17 cellular contexts compared by ENCODE assay signal in the genomic region with DNA sequence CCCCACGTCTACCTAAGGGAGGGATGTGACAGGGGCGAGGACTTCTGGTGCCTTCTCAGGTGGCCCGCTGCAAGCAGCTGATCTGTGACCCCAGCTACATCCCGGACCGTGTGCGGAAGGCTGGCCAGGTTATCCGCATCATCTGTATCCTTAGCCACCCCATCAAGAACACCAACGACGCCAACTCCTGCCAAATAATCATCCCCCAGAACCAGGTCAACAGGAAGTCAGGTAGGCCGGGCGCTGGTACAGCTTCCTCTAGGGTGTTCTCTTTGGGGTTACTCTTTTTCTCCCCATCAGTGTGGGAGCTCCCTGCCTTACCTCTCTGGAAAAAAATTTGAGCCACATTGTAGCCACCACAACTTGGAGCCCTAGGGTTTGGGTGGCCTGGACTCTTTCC. TPM values are rescaled to one million over a fixed set of nuclear protein-coding genes. Genes with fewer than 3 reads are reported as not detected.
A peak's percentile ranks its signal among the peaks of the same experiment; 100 is the strongest.
DNase-seq lines count a peak whose midpoint lies in the region; TF ChIP-seq lines count a peak whose summit lies in the region.
"Had no signal": no experiment of that assay in that cellular context is flagged by ENCODE, and none has a peak within 500 bp of the region (broad histone marks: within the 10 kb centered on the region; RNA-seq: fewer than 3 reads in every experiment).

No MANE protein-coding gene starts in this region.

- no peak for TF ChIP-seq CTCF in RWPE1 (conservative IDR thresholded peaks at IDR 0.05; ENCODE audit: low read depth)

- CTCF ChIA-PET in activated naive CD4-positive, alpha-beta T cell treated with anti-CD3 and anti-CD28 coated beads, Interleukin-2, amount 10 ng/mL, durations not matched to agents 7 days and 5 days (lab: Charles Lee): no interaction called here
- CTCF ChIA-PET in RWPE1 (lab: Yijun Ruan, JAX): no interaction called here

- no peak for DNase-seq in activated naive CD4-positive, alpha-beta T cell treated with anti-CD3 and anti-CD28 coated beads, Interleukin-2, amount 10 ng/mL, durations not matched to agents 7 days and 5 days
- DNase-seq in activated naive CD4-positive, alpha-beta T cell treated with Interleukin-2 at 50 U/mL for 16 hours: no peak
- no peak for DNase-seq in RWPE1 (ENCODE audit: low spot score)
- DNase-seq in effector memory CD4-positive, alpha-beta T cell: peak in 2 of 3 donors; percentile 14 to 27
- DNase-seq in NCI-H345 treated with DMSO at 0.1 percent for 48 hours (lab: John Stamatoyannopoulos, UW; ENCODE audit: unreplicated experiment): no peak
- DNase-seq in H4 (ENCODE audit: low spot score): no peak
- no peak for DNase-seq in activated T-cell treated with anti-CD3 and anti-CD28 coated beads for 4 hours
- DNase-seq: C1 segment of cervical spinal cord, Caco-2, H7, HFFc6, KBM-7, NCI-H1105 treated with DMSO at 0.1 percent for 48 hours, NCI-H1694, NCI-H2081 treated with DMSO at 0.1 percent for 48 hours, NCI-H524, RPMI8226 had no signal

- H3K36me3 Mint-ChIP-seq in activated naive CD4-positive, alpha-beta T cell treated with anti-CD3 and anti-CD28 coated beads, Interleukin-2, amount 10 ng/mL, durations not matched to agents 7 days and 5 days: peaks cover 11% of the 10 kb centered on the region

- H3K9me3 Mint-ChIP-seq in activated naive CD4-positive, alpha-beta T cell treated with anti-CD3 and anti-CD28 coated beads, Interleukin-2, amount 10 ng/mL, durations not matched to agents 7 days and 5 days: no peaks in the 10 kb centered on the region
- H3K9me3 Mint-ChIP-seq: HFFc6 had no signal

- H3K27me3 ChIP-seq in effector memory CD4-positive, alpha-beta T cell (replicated peaks; ENCODE audit: control insufficient read depth, insufficient read depth, low read length, poor library complexity, severe bottlenecking): no peaks in the 10 kb centered on the region

- H3K27me3 Mint-ChIP-seq in activated naive CD4-positive, alpha-beta T cell treated with anti-CD3 and anti-CD28 coated beads, Interleukin-2, amount 10 ng/mL, durations not matched to agents 7 days and 5 days: peaks cover 4% of the 10 kb centered on the region

- peaks cover 2% of the 10 kb centered on the region for H3K36me3 ChIP-seq in effector memory CD4-positive, alpha-beta T cell (ENCODE audit: control insufficient read depth, insufficient read depth, low read length)

- no peaks in the 10 kb centered on the region for H3K9me3 ChIP-seq in effector memory CD4-positive, alpha-beta T cell (ENCODE audit: control insufficient read depth, low read length)
- H3K9me3 ChIP-seq: Caco-2 had no signal

- no peak overlapping the region for H3K4me3 Mint-ChIP-seq in activated naive CD4-positive, alpha-beta T cell treated with anti-CD3 and anti-CD28 coated beads, Interleukin-2, amount 10 ng/mL, durations not matched to agents 7 days and 5 days
- H3K4me3 Mint-ChIP-seq: HFFc6 had no signal

- POLR2A ChIA-PET in RWPE1 (lab: Yijun Ruan, JAX; ENCODE audit: low non-redundant PET): interaction anchor here (0.6 to 0.7 kb wide), 2 partner anchors 42 to 45 kb away, joined by 3 read pairs; no protein-coding TSS in a partner anchor

- no peak overlapping the region for H3K4me3 ChIP-seq in effector memory CD4-positive, alpha-beta T cell (ENCODE audit: insufficient read depth, low read depth, low read length, poor library complexity, severe bottlenecking)

- H3K27ac Mint-ChIP-seq in activated naive CD4-positive, alpha-beta T cell treated with anti-CD3 and anti-CD28 coated beads, Interleukin-2, amount 10 ng/mL, durations not matched to agents 7 days and 5 days: peak overlapping the region; percentile 60
- H3K27ac Mint-ChIP-seq: HFFc6 had no signal

- peak overlapping the region; percentile 85 for H3K27ac ChIP-seq in RWPE1
- H3K27ac ChIP-seq in effector memory CD4-positive, alpha-beta T cell (ENCODE audit: insufficient read depth, low read length, poor library complexity, severe bottlenecking): no peak overlapping the region

- peaks cover 29% of the 10 kb centered on the region for H3K4me1 ChIP-seq in effector memory CD4-positive, alpha-beta T cell (ENCODE audit: control insufficient read depth, insufficient read depth, low read length, poor library complexity, severe bottlenecking)
- H3K4me1 ChIP-seq: Caco-2 had no signal

- H3K4me1 Mint-ChIP-seq in activated naive CD4-positive, alpha-beta T cell treated with anti-CD3 and anti-CD28 coated beads, Interleukin-2, amount 10 ng/mL, durations not matched to agents 7 days and 5 days: peaks cover 43% of the 10 kb centered on the region

RNA-seq across cellular contexts. Expression of a gene that starts 2.4 kb away (rescaled TPM):
- total RNA-seq in H4 (2014; rRNA removed; shearing (Covaris generic)): 52.2 and 63.0 TPM in 2 replicates

RNA-seq across cellular contexts. Expression of a gene that starts 4.6 kb away (rescaled TPM):
- total RNA-seq in H4 (2014; rRNA removed; shearing (Covaris generic)): 62.2 and 68.0 TPM in 2 replicates

RNA-seq across cellular contexts. Expression of a gene that starts 13.1 kb away (rescaled TPM):
- total RNA-seq in H4 (2014; rRNA removed; shearing (Covaris generic)): 60.2 and 69.2 TPM in 2 replicates

RNA-seq across cellular contexts. Expression of a gene that starts 16.5 kb away (rescaled TPM):
- total RNA-seq in H4 (2014; rRNA removed; shearing (Covaris generic)): 1.6 and 1.9 TPM in 2 replicates

RNA-seq across cellular contexts. Expression of a gene that starts 30.2 kb away (rescaled TPM):
- 15.1 and 15.3 TPM in 2 replicates for total RNA-seq in H4 (2014; rRNA removed; shearing (Covaris generic))

Comparison
In these comparisons a context has a peak if more than half of its experiments do, and no peak if none do; other contexts are left out.
1. DNase-seq: peak in effector memory CD4-positive, alpha-beta T cell (2 of 3); none in activated naive CD4-positive, alpha-beta T cell treated with anti-CD3 and anti-CD28 coated beads, Interleukin-2, amount 10 ng/mL, durations not matched to agents 7 days and 5 days (single experiment), activated naive CD4-positive, alpha-beta T cell treated with Interleukin-2 at 50 U/mL for 16 hours (single experiment), RWPE1 (single experiment), NCI-H345 treated with DMSO at 0.1 percent for 48 hours (single experiment), H4 (single experiment) and activated T-cell treated with anti-CD3 and anti-CD28 coated beads for 4 hours (single experiment).